Comparison of ENCODE assay signal across 1 cellular context in the genomic region with DNA sequence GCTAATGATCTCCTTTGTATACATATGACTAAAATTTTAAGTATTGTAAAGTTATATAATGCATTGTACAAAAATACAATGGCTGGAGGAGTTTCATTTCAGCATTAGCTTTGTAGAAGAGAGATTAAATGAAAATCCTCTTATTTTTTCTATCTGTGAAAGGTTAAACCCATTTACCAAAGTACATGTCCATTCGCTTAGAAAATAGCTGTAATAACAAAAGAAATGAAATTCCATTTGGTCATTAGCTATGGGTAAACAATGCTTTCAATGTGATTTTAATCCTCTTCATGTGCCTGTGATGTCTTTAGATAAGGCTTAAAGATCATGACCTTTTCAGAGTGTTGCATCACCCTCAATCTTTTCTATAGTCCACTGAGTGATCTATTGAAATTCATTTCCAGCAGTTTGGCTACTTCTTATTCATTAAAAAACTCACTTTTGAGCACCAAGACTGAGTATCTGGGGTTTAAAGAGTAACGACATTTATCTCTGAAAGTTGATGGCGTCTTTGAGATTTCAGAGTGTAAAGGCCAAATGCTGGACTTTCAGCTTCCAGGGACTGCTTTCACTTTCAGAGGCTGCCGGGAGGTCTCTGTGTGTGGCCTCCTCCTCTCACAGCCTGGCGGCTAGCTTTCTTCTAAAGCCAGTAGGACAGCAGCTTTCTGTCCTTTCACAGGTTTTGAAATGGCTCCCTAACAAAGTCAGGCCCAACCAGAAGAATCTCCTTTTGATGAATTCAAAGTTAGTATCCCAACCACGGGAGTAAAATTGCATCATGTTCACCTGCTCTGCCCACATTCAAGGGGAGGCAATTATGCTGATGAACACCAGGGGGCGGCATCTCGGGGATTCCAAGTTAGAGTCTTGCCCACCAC.
TF ChIP-seq lines count a peak whose summit lies in the region.

No MANE protein-coding gene starts in this region.

TF ChIP-seq in H1, 55 proteins besides CTCF, POLR2A, EP300 and RAD21 (continued from another document):
- TF ChIP-seq, protein P1, sequence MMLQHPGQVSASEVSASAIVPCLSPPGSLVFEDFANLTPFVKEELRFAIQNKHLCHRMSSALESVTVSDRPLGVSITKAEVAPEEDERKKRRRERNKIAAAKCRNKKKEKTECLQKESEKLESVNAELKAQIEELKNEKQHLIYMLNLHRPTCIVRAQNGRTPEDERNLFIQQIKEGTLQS (IDR thresholded peaks at IDR 0.05; ENCODE audit: insufficient read depth, low read depth, low read length), result peak; percentile 85
- no peak for TF ChIP-seq CREB1 (IDR thresholded peaks at IDR 0.05)
- no peak for TF ChIP-seq HDAC6 (IDR thresholded peaks at IDR 0.05; ENCODE audit: low read depth, low read length)
- TF ChIP-seq CBX8 (IDR thresholded peaks at IDR 0.05; ENCODE audit: borderline replicate concordance, low read depth, low read length), result no peak
- TF ChIP-seq RXRA (IDR thresholded peaks at IDR 0.05; ENCODE audit: insufficient read depth, low read depth, low read length), result 0 out of 2 replicates have a peak, but pooled peaks have one; percentile 51
- TF ChIP-seq CHD1 (IDR thresholded peaks at IDR 0.05; ENCODE audit: low read depth, low read length), result no peak
- TF ChIP-seq SIRT6 (IDR thresholded peaks at IDR 0.05; ENCODE audit: low read length), result no peak
- peak; percentile 19 for TF ChIP-seq TAF7 (optimal IDR thresholded peaks at IDR 0.05; ENCODE audit: borderline replicate concordance, low read depth, low read length)
- TF ChIP-seq GABPA (IDR thresholded peaks at IDR 0.05; ENCODE audit: borderline replicate concordance, insufficient read depth, low read length), result no peak
- TF ChIP-seq POLR2AphosphoS5 (IDR thresholded peaks at IDR 0.05; ENCODE audit: low read depth, low read length), result no peak
- TF ChIP-seq SIN3A (conservative IDR thresholded peaks at IDR 0.05 in 1 of 2, IDR thresholded peaks at IDR 0.05 in 1 of 2; ENCODE audit: low read depth in 1 of 2, low read length in 2 of 2), result no peak
- no peak for TF ChIP-seq KDM4A (IDR thresholded peaks at IDR 0.05; ENCODE audit: low read depth, low read length, severe bottlenecking)
- TF ChIP-seq JUND (IDR thresholded peaks at IDR 0.05; ENCODE audit: low read length), result peak; percentile 78
- no peak for TF ChIP-seq RNF2 (IDR thresholded peaks at IDR 0.05; ENCODE audit: borderline replicate concordance, low read depth, low read length, missing control alignments, poor library complexity, severe bottlenecking)
- TF ChIP-seq MAFK (IDR thresholded peaks at IDR 0.05; ENCODE audit: low read depth, low read length), result no peak
- no peak for TF ChIP-seq SP2 (IDR thresholded peaks at IDR 0.05; ENCODE audit: low read length)
- no peak for TF ChIP-seq SIX5 (IDR thresholded peaks at IDR 0.05; ENCODE audit: low read depth, low read length)
- peak; percentile 67; the same call in 1 of the 2 replicates for TF ChIP-seq KDM1A (IDR thresholded peaks at IDR 0.05; ENCODE audit: borderline replicate concordance, low read length)
- no peak for TF ChIP-seq BACH1 (IDR thresholded peaks at IDR 0.05; ENCODE audit: low read length)
- no peak for TF ChIP-seq BRCA1 (IDR thresholded peaks at IDR 0.05; ENCODE audit: low read depth, low read length)
- TF ChIP-seq BCL11A (IDR thresholded peaks at IDR 0.05; ENCODE audit: low read depth in 2 of 2, low read length in 2 of 2), result no peak
- TF ChIP-seq SUZ12 (IDR thresholded peaks at IDR 0.05; ENCODE audit: low read length), result no peak
- peak; percentile 32; the same call in 1 of the 2 replicates for TF ChIP-seq SP4 (IDR thresholded peaks at IDR 0.05; ENCODE audit: low read length)
- TF ChIP-seq SP1 (IDR thresholded peaks at IDR 0.05; ENCODE audit: low read depth, low read length), result peak; percentile 29; the same call in 1 of the 2 replicates
- TF ChIP-seq, protein P2, sequence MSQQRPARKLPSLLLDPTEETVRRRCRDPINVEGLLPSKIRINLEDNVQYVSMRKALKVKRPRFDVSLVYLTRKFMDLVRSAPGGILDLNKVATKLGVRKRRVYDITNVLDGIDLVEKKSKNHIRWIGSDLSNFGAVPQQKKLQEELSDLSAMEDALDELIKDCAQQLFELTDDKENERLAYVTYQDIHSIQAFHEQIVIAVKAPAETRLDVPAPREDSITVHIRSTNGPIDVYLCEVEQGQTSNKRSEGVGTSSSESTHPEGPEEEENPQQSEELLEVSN (IDR thresholded peaks at IDR 0.05), result no peak
- peak; percentile 57 for TF ChIP-seq TEAD4 (IDR thresholded peaks at IDR 0.05; ENCODE audit: low read depth, low read length)
- peak; percentile 90; the same call in 1 of the 2 replicates for TF ChIP-seq TCF12 (IDR thresholded peaks at IDR 0.05; ENCODE audit: low read depth, low read length)
- TF ChIP-seq CEBPB (IDR thresholded peaks at IDR 0.05; ENCODE audit: low read depth, low read length), result peak; percentile 97
- TF ChIP-seq, protein P3, sequence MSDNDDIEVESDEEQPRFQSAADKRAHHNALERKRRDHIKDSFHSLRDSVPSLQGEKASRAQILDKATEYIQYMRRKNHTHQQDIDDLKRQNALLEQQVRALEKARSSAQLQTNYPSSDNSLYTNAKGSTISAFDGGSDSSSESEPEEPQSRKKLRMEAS (IDR thresholded peaks at IDR 0.05), result 0 out of 2 replicates have a peak, but pooled peaks have one; percentile 57
- no peak for TF ChIP-seq PHF8 (conservative IDR thresholded peaks at IDR 0.05; ENCODE audit: low read depth, low read length)
- TF ChIP-seq FOSL1 (IDR thresholded peaks at IDR 0.05; ENCODE audit: insufficient read depth, low read depth, low read length), result no peak
- TF ChIP-seq ZNF274 (IDR thresholded peaks at IDR 0.05; ENCODE audit: borderline replicate concordance, extremely low read depth, low read length), result no peak
